Comparison of ENCODE assay signal across 8 cellular contexts in the genomic region with DNA sequence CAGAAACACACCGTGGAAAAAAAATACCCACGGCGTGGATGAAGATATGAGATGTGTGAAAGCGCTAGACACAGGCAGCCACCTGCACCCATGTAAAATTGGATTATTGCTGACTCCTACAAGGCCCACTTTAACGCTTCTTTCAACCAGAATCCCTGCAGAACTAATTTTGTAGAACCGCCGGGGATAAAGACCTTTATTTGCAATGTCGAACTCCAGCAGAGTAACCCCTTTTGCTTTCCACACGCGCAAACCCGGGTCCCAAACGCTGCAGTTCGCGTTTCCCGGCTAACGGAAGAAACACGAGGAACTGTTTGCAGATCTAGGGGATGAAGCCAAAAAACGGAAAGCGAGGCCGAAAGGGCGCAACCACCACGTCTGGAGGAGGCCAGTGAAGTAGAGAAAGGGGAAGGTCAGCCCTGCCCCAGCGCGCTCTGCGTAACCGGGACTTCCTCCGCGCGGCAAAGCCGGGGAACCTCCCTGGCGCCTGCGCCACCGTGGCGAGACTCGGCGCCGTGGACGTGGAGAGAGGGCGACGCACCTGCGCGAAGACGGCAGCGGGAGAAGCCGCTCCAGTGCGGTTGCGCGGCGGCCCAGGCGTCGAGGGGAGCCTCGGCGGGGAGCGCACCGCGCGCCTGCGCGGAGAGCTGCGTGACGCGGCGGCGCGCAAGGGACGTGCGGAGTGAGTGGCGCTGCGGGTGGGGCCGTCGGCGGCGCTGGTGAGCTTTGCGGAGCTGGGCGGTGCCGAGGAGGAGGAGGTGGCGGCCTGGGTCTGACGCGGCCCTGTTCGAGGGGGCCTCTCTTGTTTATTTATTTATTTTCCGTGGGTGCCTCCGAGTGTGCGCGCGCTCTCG. TPM values are rescaled to one million over a fixed set of nuclear protein-coding genes. Genes with fewer than 3 reads are reported as not detected.
DNase-seq lines count a peak whose midpoint lies in the region; ATAC-seq and TF ChIP-seq lines count a peak whose summit lies in the region.

A gene (plus strand): TSS at position 729 of the 854 bp plus-strand sequence. CDS start 295 bp downstream, outside the sequence.

- DNase-seq in DMS79 (lab: John Stamatoyannopoulos, UW) (peak; percentile 98), KG1 (lab: John Stamatoyannopoulos, UW) (peak; percentile 90), myocyte (ENCODE audit: low read depth) (peak; percentile 97)
- peak; percentile 92 for DNase-seq in activated T-cell treated with anti-CD3 and anti-CD28 coated beads, Interleukin-2, amount 50 U/mL, for 4 hours
- peak; percentile 91 to 93 for DNase-seq in stimulated activated CD8-positive, alpha-beta memory T cell treated with anti-CD3 and anti-CD28 coated beads, Interleukin-7, amount 100 ng/mL, for 48 hours (ENCODE audit: extremely low read depth in 1 of 2, low read depth in 1 of 2)

- peak; percentile 82 for ATAC-seq in GM21723 (IDR thresholded peaks at IDR 0.05; ENCODE audit: unreplicated experiment)
- ATAC-seq in activated T-cell treated with anti-CD3 and anti-CD28 coated beads, Interleukin-2, amount 50 U/mL, for 4 hours: peak; percentile 89 to 92
- peak; percentile 97 for ATAC-seq in esophagus mucosa

- H3K27me3 Mint-ChIP-seq in activated T-cell treated with anti-CD3 and anti-CD28 coated beads, Interleukin-2, amount 50 U/mL, for 4 hours (ENCODE audit: low read depth): no peaks in the 10 kb centered on the region

- H3K4me3 Mint-ChIP-seq in activated T-cell treated with anti-CD3 and anti-CD28 coated beads, Interleukin-2, amount 50 U/mL, for 4 hours: peak within 1 kb of the TSS; percentile 99

- H3K9me3 Mint-ChIP-seq in activated T-cell treated with anti-CD3 and anti-CD28 coated beads, Interleukin-2, amount 50 U/mL, for 4 hours: no peaks in the 10 kb centered on the region

- peaks cover 55% of the 10 kb centered on the region for H3K4me1 Mint-ChIP-seq in activated T-cell treated with anti-CD3 and anti-CD28 coated beads, Interleukin-2, amount 50 U/mL, for 4 hours (ENCODE audit: low read depth)

- peaks cover 3% of the 10 kb centered on the region for H3K36me3 Mint-ChIP-seq in activated T-cell treated with anti-CD3 and anti-CD28 coated beads, Interleukin-2, amount 50 U/mL, for 4 hours (ENCODE audit: insufficient read depth)

TF ChIP-seq in PFSK-1, 5 proteins besides CTCF, POLR2A, EP300 and RAD21:
- TF ChIP-seq FOXP2 (optimal IDR thresholded peaks at IDR 0.05; ENCODE audit: borderline replicate concordance, extremely low read depth, extremely low read length, insufficient read depth): no peak
- TF ChIP-seq, protein P1, sequence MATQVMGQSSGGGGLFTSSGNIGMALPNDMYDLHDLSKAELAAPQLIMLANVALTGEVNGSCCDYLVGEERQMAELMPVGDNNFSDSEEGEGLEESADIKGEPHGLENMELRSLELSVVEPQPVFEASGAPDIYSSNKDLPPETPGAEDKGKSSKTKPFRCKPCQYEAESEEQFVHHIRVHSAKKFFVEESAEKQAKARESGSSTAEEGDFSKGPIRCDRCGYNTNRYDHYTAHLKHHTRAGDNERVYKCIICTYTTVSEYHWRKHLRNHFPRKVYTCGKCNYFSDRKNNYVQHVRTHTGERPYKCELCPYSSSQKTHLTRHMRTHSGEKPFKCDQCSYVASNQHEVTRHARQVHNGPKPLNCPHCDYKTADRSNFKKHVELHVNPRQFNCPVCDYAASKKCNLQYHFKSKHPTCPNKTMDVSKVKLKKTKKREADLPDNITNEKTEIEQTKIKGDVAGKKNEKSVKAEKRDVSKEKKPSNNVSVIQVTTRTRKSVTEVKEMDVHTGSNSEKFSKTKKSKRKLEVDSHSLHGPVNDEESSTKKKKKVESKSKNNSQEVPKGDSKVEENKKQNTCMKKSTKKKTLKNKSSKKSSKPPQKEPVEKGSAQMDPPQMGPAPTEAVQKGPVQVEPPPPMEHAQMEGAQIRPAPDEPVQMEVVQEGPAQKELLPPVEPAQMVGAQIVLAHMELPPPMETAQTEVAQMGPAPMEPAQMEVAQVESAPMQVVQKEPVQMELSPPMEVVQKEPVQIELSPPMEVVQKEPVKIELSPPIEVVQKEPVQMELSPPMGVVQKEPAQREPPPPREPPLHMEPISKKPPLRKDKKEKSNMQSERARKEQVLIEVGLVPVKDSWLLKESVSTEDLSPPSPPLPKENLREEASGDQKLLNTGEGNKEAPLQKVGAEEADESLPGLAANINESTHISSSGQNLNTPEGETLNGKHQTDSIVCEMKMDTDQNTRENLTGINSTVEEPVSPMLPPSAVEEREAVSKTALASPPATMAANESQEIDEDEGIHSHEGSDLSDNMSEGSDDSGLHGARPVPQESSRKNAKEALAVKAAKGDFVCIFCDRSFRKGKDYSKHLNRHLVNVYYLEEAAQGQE (IDR thresholded peaks at IDR 0.05; ENCODE audit: insufficient read depth in 1 of 2, low read depth in 2 of 2, low read length in 2 of 2): 0 out of 4 replicates have a peak, but pooled peaks of 1 of the 2 experiments have one; percentile 12
- peak; percentile 93; the same call in 1 of the 2 replicates for TF ChIP-seq TAF1 (IDR thresholded peaks at IDR 0.05; ENCODE audit: borderline replicate concordance, insufficient read depth, low read length)
- TF ChIP-seq POLR2AphosphoS5 (IDR thresholded peaks at IDR 0.05; ENCODE audit: low read depth, low read length): peak; percentile 79; the same call in 1 of the 2 replicates
- TF ChIP-seq SIN3A (IDR thresholded peaks at IDR 0.05; ENCODE audit: borderline replicate concordance, insufficient read depth, low read length): peak; percentile 39; the same call in 1 of the 2 replicates

RNA-seq across cellular contexts. Expression of the gene that starts here (rescaled TPM):
- polyA plus RNA-seq in PFSK-1 (2012; ENCODE audit: insufficient read length, low read depth): 166 TPM
- total RNA-seq in activated T-cell treated with anti-CD3 and anti-CD28 coated beads, Interleukin-2, amount 50 U/mL, for 4 hours: 100 to 1,000 TPM; 197 to 224 (median 210) TPM
- 327 TPM for total RNA-seq in esophagus mucosa
- total RNA-seq in myocyte: 212 and 270 TPM in 2 replicates
- 70.9 TPM for polyA plus RNA-seq in myocyte (2012)

Comparison
In these comparisons a context has a peak if more than half of its experiments do, and no peak if none do; other contexts are left out.
1. Peak in every context shown above with its lines: DNase-seq and ATAC-seq.